ENCODE assay signal across 22 cellular contexts in the genomic region with DNA sequence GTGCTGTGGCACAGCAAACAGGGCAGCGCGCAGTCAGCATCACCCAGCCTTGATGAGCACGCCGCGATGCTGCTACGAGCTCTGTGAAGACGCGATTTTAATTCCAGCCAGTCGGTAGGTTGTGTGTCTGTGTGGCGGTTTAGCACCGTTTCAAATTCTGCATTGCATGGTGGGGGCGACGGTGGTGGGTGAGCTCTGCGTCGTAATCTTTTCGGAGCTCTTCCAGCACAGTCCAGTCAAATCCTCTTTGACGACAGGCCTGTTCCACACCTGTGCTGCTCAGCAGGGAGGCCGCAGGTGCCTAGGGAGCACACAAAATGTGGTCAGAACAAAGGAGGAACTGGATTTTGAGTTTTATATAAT. TPM values are rescaled to one million over a fixed set of nuclear protein-coding genes. Genes with fewer than 3 reads are reported as not detected.
"Had no signal": no experiment of that assay in that cellular context is flagged by ENCODE, and none has a peak within 500 bp of the region (broad histone marks: within the 10 kb centered on the region; RNA-seq: fewer than 3 reads in every experiment).

No MANE protein-coding gene starts in this region.

- H3K4me3 Mint-ChIP-seq: activated T-cell treated with anti-CD3 and anti-CD28 coated beads, Interleukin-2, amount 50 U/mL, for 72 hours; nephron; T-helper 17 cell had no signal

- H3K9me3 ChIP-seq: transverse colon had no signal

- H3K36me3 ChIP-seq: brain microvascular endothelial cell, transverse colon had no signal

- H3K27ac ChIP-seq: brain microvascular endothelial cell, transverse colon, VCaP had no signal

- H3K27ac Mint-ChIP-seq: activated T-cell treated with anti-CD3 and anti-CD28 coated beads, Interleukin-2, amount 50 U/mL, for 72 hours; nephron had no signal

- H3K27me3 Mint-ChIP-seq: progenitor cell of endocrine pancreas had no signal

- H3K4me1 ChIP-seq: transverse colon had no signal

- H3K27me3 ChIP-seq: brain microvascular endothelial cell, transverse colon had no signal

- H3K9me3 Mint-ChIP-seq: nephron had no signal

- H3K4me3 ChIP-seq: transverse colon had no signal

- DNase-seq: activated CD4-positive, alpha-beta T cell treated with anti-CD3 and anti-CD28 coated beads for 1 hour; activated naive CD4-positive, alpha-beta T cell treated with anti-CD3 and anti-CD28 coated beads, Interleukin-2, amount 50 U/mL, for 16 hours; activated T-cell treated with anti-CD3 and anti-CD28 coated beads, Interleukin-2, amount 50 U/mL, for 72 hours; brain microvascular endothelial cell; central memory CD4-positive, alpha-beta T cell; erythroblast; hypothalamus; midbrain; stimulated activated CD4-positive, alpha-beta T cell treated with anti-CD3 and anti-CD28 coated beads, Interleukin-2, amount 100 ng/mL, for 24 hours; stimulated activated naive CD4-positive, alpha-beta T cell treated with Interleukin-2 at 50 U/mL for 16 hours; substantia nigra; T-helper 17 cell; transverse colon had no signal

RNA-seq across cellular contexts. Expression of gene ALLC, which starts 8.6 kb away (rescaled TPM):
- total RNA-seq: activated CD8-positive, alpha-beta memory T cell treated with anti-CD3 and anti-CD28 coated beads for 36 hours; activated T-cell treated with anti-CD3 and anti-CD28 coated beads, Interleukin-2, amount 50 U/mL, for 72 hours; aorta; lung microvascular endothelial cell; omental fat pad; progenitor cell of endocrine pancreas; skeletal muscle tissue; T-helper 17 cell; transverse colon had no signal
- polyA plus RNA-seq: keratinocyte had no signal

RNA-seq across cellular contexts. Expression of gene DCDC2C, which starts 36.8 kb away (rescaled TPM):
- total RNA-seq: activated CD8-positive, alpha-beta memory T cell treated with anti-CD3 and anti-CD28 coated beads for 36 hours; activated T-cell treated with anti-CD3 and anti-CD28 coated beads, Interleukin-2, amount 50 U/mL, for 72 hours; lung microvascular endothelial cell; progenitor cell of endocrine pancreas; skeletal muscle tissue; T-helper 17 cell; transverse colon had no signal
- polyA plus RNA-seq: keratinocyte had no signal
